Comparison of ENCODE assay signal across 25 cellular contexts in the genomic region with DNA sequence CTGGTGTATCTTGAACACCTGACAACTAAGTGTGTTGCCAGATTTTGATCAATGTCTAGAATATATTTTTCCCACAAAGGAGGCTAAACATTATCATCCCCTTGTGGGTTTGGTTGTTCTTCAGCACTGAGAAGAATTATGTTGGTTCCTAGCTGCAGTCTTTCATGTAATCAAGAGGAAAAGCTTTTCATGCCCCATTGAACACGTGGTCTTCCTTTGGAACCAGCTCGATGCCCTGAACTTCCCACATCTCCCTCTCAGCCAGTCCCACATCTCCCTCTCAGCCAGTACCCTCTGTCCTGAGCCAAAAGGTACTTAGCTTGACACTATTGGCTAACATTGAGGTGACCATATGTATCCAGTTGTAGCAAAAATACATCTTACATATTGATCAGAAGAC. TPM values are rescaled to one million over a fixed set of nuclear protein-coding genes. Genes with fewer than 3 reads are reported as not detected.
DNase-seq lines count a peak whose midpoint lies in the region; ATAC-seq, FAIRE-seq and TF ChIP-seq lines count a peak whose summit lies in the region.
"Had no signal": no experiment of that assay in that cellular context is flagged by ENCODE, and none has a peak within 500 bp of the region (broad histone marks: within the 10 kb centered on the region; RNA-seq: fewer than 3 reads in every experiment).

No MANE protein-coding gene starts in this region.

- peak; percentile 12 for FAIRE-seq in RCC 7860 (lab: Jason Lieb, UNC)
- FAIRE-seq: A204.1, D721Med, G401.6, GM12892, H54 had no signal

- H3K4me3 Mint-ChIP-seq in CD8-positive, alpha-beta T cell = no peak overlapping the region
- H3K4me3 Mint-ChIP-seq: CD4-positive, CD25-positive, alpha-beta regulatory T cell; CD8-positive, alpha-beta memory T cell; HFFc6 had no signal

- CTCF ChIA-PET in CD8-positive, alpha-beta T cell (lab: Charles Lee) = no interaction called here

- intact Hi-C loops in CD8-positive, alpha-beta T cell (cut with DNase I, micrococcal nuclease) = no loop called here
- intact Hi-C loops in esophagus squamous epithelium (cut with DNase I) = no loop called here

- no peaks in the 10 kb centered on the region for H3K36me3 ChIP-seq in CD8-positive, alpha-beta T cell (ENCODE audit: insufficient read depth, low read length)
- H3K36me3 ChIP-seq in esophagus squamous epithelium = no peaks in the 10 kb centered on the region
- H3K36me3 ChIP-seq: BE2C, HAP-1 had no signal

- H3K36me3 Mint-ChIP-seq in CD8-positive, alpha-beta T cell = no peaks in the 10 kb centered on the region
- H3K36me3 Mint-ChIP-seq: CD4-positive, CD25-positive, alpha-beta regulatory T cell had no signal

- no peak overlapping the region for H3K4me3 ChIP-seq in CD8-positive, alpha-beta T cell (ENCODE audit: low read depth, low read length)
- no peak overlapping the region for H3K4me3 ChIP-seq in esophagus squamous epithelium
- H3K4me3 ChIP-seq: HAP-1 had no signal

- no peaks in the 10 kb centered on the region for H3K4me1 ChIP-seq in CD8-positive, alpha-beta T cell (ENCODE audit: insufficient read depth, low read length)
- peaks cover 10 to 73% (median 22%) of the 10 kb centered on the region in 3 donors for H3K4me1 ChIP-seq in esophagus squamous epithelium
- H3K4me1 ChIP-seq: BE2C, HAP-1 had no signal

- no peaks in the 10 kb centered on the region for H3K27me3 ChIP-seq in CD8-positive, alpha-beta T cell (ENCODE audit: insufficient read depth, low read length)
- H3K27me3 ChIP-seq in esophagus squamous epithelium = no peaks in the 10 kb centered on the region
- H3K27me3 ChIP-seq: BE2C had no signal

- no peak for ATAC-seq in CD8-positive, alpha-beta T cell
- ATAC-seq in HG02973 (IDR thresholded peaks at IDR 0.05; ENCODE audit: unreplicated experiment) (no peak), esophagus mucosa (no peak)

- no peaks in the 10 kb centered on the region for H3K27me3 Mint-ChIP-seq in CD8-positive, alpha-beta T cell (ENCODE audit: low read depth)
- H3K27me3 Mint-ChIP-seq: CD4-positive, CD25-positive, alpha-beta regulatory T cell had no signal

- DNase-seq in DMS79 treated with DMSO at 0.1 percent for 48 hours (lab: John Stamatoyannopoulos, UW) (peak; percentile 3), DMS79 (lab: John Stamatoyannopoulos, UW) (no peak), RCC 7860 (ENCODE audit: low spot score) (no peak), glomerular visceral epithelial cell (ENCODE audit: extremely low spot score) (peak; percentile 66), esophagus squamous epithelium (lab: John Stamatoyannopoulos, UW) (no peak)
- DNase-seq in CD8-positive, alpha-beta T cell = no peak
- DNase-seq: ACHN; AML-193; BE2C; CD4-positive, CD25-positive, alpha-beta regulatory T cell; CD8-positive, alpha-beta memory T cell; DMS 273 treated with DMSO at 0.1 percent for 48 hours; DND-41; GOT3; HFFc6 had no signal

- no peak for TF ChIP-seq CTCF in CD8-positive, alpha-beta T cell (IDR thresholded peaks at IDR 0.05)
- no peak for TF ChIP-seq CTCF in esophagus squamous epithelium (IDR thresholded peaks at IDR 0.05)

- TF ChIP-seq POLR2A in esophagus squamous epithelium (IDR thresholded peaks at IDR 0.05) = no peak

- no peaks in the 10 kb centered on the region for H3K9me3 Mint-ChIP-seq in CD8-positive, alpha-beta T cell
- H3K9me3 Mint-ChIP-seq: CD4-positive, CD25-positive, alpha-beta regulatory T cell; CD8-positive, alpha-beta memory T cell; HFFc6 had no signal

- H3K27ac Mint-ChIP-seq in CD8-positive, alpha-beta T cell = no peak overlapping the region
- H3K27ac Mint-ChIP-seq: CD4-positive, CD25-positive, alpha-beta regulatory T cell; HFFc6 had no signal

- H3K27ac ChIP-seq in CD8-positive, alpha-beta T cell (ENCODE audit: low read depth, low read length) = no peak overlapping the region
- H3K27ac ChIP-seq in esophagus squamous epithelium = no peak overlapping the region
- H3K27ac ChIP-seq: 22Rv1, C4-2B had no signal

- H3K4me1 Mint-ChIP-seq in CD8-positive, alpha-beta T cell (ENCODE audit: low read depth) = no peaks in the 10 kb centered on the region
- H3K4me1 Mint-ChIP-seq: CD8-positive, alpha-beta memory T cell had no signal

- POLR2A ChIA-PET in CD8-positive, alpha-beta T cell (lab: Charles Lee) = no interaction called here

- H3K9me3 ChIP-seq in CD8-positive, alpha-beta T cell (ENCODE audit: low read length) = no peaks in the 10 kb centered on the region
- H3K9me3 ChIP-seq in esophagus squamous epithelium = no peaks in the 10 kb centered on the region
- H3K9me3 ChIP-seq: BE2C, HAP-1 had no signal

- 73 to 85% methylated on average over 2 of the region's 2 CpGs for WGBS in esophagus squamous epithelium, 2 donors

RNA-seq across cellular contexts. Expression of gene ZSWIM6, which starts 36.7 kb away (rescaled TPM):
- 1 to 10 TPM; 3.9 to 4.1 TPM for total RNA-seq in CD8-positive, alpha-beta T cell
- total RNA-seq in esophagus squamous epithelium (10 to 100 TPM in 2 of 4 donors, 1 to 10 TPM in 2; 6.4 to 12.4 (median 8.8) TPM), esophagus mucosa (6.3 TPM)

Comparison
In these comparisons a context has a peak if more than half of its experiments do, and no peak if none do; other contexts are left out.
1. DNase-seq: peak in DMS79 treated with DMSO at 0.1 percent for 48 hours (single experiment) and glomerular visceral epithelial cell (single experiment); none in DMS79 (single experiment), RCC 7860 (single experiment), CD8-positive, alpha-beta T cell (0 of 7) and esophagus squamous epithelium (single experiment).